In the genomic region with DNA sequence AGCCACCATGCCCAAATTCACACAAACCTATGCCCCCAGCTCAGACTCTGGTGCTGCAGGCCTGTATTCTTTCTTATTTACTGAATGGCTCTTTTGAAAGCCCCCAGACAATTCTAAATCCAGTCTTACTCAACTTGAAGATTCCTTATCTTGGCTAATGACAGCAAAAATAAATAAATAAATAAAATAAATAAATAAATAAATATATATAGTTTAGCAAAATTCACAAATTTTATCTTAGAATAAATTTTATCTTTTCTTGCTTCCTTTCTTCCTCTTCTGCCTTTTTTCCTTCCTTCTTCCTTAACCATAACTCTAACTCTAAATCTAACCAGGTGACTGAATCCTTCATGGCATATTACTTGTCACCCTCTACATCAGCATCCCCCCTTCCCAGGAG, we compare ENCODE assay signal across 22 cellular contexts. TPM values are rescaled to one million over a fixed set of nuclear protein-coding genes. Genes with fewer than 3 reads are reported as not detected.
"Had no signal": no experiment of that assay in that cellular context is flagged by ENCODE, and none has a peak within 500 bp of the region (broad histone marks: within the 10 kb centered on the region; RNA-seq: fewer than 3 reads in every experiment).

No MANE protein-coding gene starts in this region.

- DNase-seq: activated CD4-positive, alpha-beta memory T cell treated with anti-CD3 and anti-CD28 coated beads for 36 hours; activated CD4-positive, alpha-beta T cell treated with anti-CD3 and anti-CD28 coated beads for 4 hours; activated gamma-delta T cell treated with Interleukin-2 at 50 U/mL for 16 hours; activated T-cell treated with anti-CD3 and anti-CD28 coated beads for 4 hours; body of pancreas; caudate nucleus; erythroblast; foreskin melanocyte; hypothalamus; islet precursor cell; left colon; lower lobe of right lung; stimulated activated CD8-positive, alpha-beta memory T cell treated with anti-CD3 and anti-CD28 coated beads, Interleukin-4, amount 100 ng/mL, for 48 hours; stimulated activated naive CD4-positive, alpha-beta T cell treated with Interleukin-2 at 50 U/mL for 16 hours; thyroid gland had no signal

- H3K4me3 ChIP-seq: body of pancreas, lower lobe of right lung, thyroid gland had no signal

- H3K36me3 ChIP-seq: lower lobe of right lung, thyroid gland had no signal

- H3K4me3 Mint-ChIP-seq: activated T-helper 1 cell treated with anti-CD3 and anti-CD28 coated beads, Interleukin-12 subunit alpha, Interleukin-12 subunit beta, Interleukin-2, Interleukin-4 antibody, amounts not matched to agents 30 ng/mL and 10 ng/mL and 1 ng/mL, durations not matched to agents 14 hours and 24 hours and 36 hours had no signal

- H3K9me3 Mint-ChIP-seq: activated CD4-positive, alpha-beta memory T cell treated with anti-CD3 and anti-CD28 coated beads for 36 hours; activated naive CD4-positive, alpha-beta T cell treated with anti-CD3 and anti-CD28 coated beads, Interleukin-2, amount 50 U/mL, for 72 hours; activated T-helper 1 cell treated with anti-CD3 and anti-CD28 coated beads, Interleukin-12 subunit alpha, Interleukin-12 subunit beta, Interleukin-2, Interleukin-4 antibody, amounts not matched to agents 30 ng/mL and 10 ng/mL and 1 ng/mL, durations not matched to agents 14 hours and 24 hours and 36 hours had no signal

- H3K27ac ChIP-seq: body of pancreas, lower lobe of right lung, thyroid gland had no signal

- H3K4me1 ChIP-seq: body of pancreas had no signal

- H3K27ac Mint-ChIP-seq: activated T-helper 1 cell treated with anti-CD3 and anti-CD28 coated beads, Interleukin-12 subunit alpha, Interleukin-12 subunit beta, Interleukin-2, Interleukin-4 antibody, amounts not matched to agents 30 ng/mL and 10 ng/mL and 1 ng/mL, durations not matched to agents 14 hours and 24 hours and 36 hours; progenitor cell of endocrine pancreas had no signal

- H3K9me3 ChIP-seq: lower lobe of right lung, thyroid gland had no signal

- ATAC-seq: activated naive CD4-positive, alpha-beta T cell treated with anti-CD3 and anti-CD28 coated beads, Interleukin-2, amount 50 U/mL, for 72 hours; body of pancreas; left colon; lower lobe of right lung had no signal

- FAIRE-seq: colon, endometrium, TTC549 had no signal

- H3K27me3 Mint-ChIP-seq: activated CD4-positive, alpha-beta memory T cell treated with anti-CD3 and anti-CD28 coated beads for 36 hours had no signal

RNA-seq across cellular contexts. Expression of gene ANXA2R, which starts 25.6 kb away (rescaled TPM):
- polyA plus RNA-seq: neural cell had no signal
